ENCODE assay signal across 17 cellular contexts in genomic region chr3:37787027-37787868, GRCh38.
DNase-seq lines count a peak whose midpoint lies in the region; ATAC-seq, FAIRE-seq and TF ChIP-seq lines count a peak whose summit lies in the region.
"Had no signal": no experiment of that assay in that cellular context is flagged by ENCODE, and none has a peak within 500 bp of the region (broad histone marks: within the 10 kb centered on the region; RNA-seq: fewer than 3 reads in every experiment).

No MANE protein-coding gene starts in this region.

- H3K4me1 ChIP-seq in pancreas (peaks cover 0 to 5% (median 0%) of the 10 kb centered on the region in 3 donors), uterus (peaks cover 4 to 12% of the 10 kb centered on the region in 2 donors)
- no peaks in the 10 kb centered on the region for H3K4me1 ChIP-seq in CD8-positive, alpha-beta memory T cell (ENCODE audit: insufficient read depth, low read length)
- H3K4me1 ChIP-seq: A549, Caco-2, HAP-1 had no signal

- CTCF ChIA-PET in CD8-positive, alpha-beta memory T cell (lab: Charles Lee), result no interaction called here

- H3K27me3 Mint-ChIP-seq in CD8-positive, alpha-beta memory T cell, result peaks cover 0 to 19% of the 10 kb centered on the region in 2 donors
- H3K27me3 Mint-ChIP-seq in nephron progenitor cell (ENCODE audit: low read depth, poor library complexity), result peaks cover 8% of the 10 kb centered on the region

- peaks cover 0 to 9% (median 2%) of the 10 kb centered on the region in 3 donors for H3K4me1 Mint-ChIP-seq in CD8-positive, alpha-beta memory T cell
- H3K4me1 Mint-ChIP-seq in nephron progenitor cell, result peaks cover 31% of the 10 kb centered on the region
- H3K4me1 Mint-ChIP-seq: stimulated activated effector memory CD8-positive, alpha-beta T cell treated with anti-CD3 and anti-CD28 coated beads, Interleukin-12 subunit alpha, Interleukin-12 subunit beta, amount 100 ng/mL, for 72 hours had no signal

- DNase-seq in Right ventricle myocardium inferior (ENCODE audit: missing footprints), result no peak
- DNase-seq in cardiac septum (ENCODE audit: low spot score), result no peak
- DNase-seq in fibroblast of pulmonary artery (ENCODE audit: low read depth), result peak; percentile 69
- no peak for DNase-seq in pancreas
- DNase-seq in uterus, result peak in 1 of 2 donors; percentile 37
- no peak for DNase-seq in CD8-positive, alpha-beta memory T cell
- no peak for DNase-seq in activated CD4-positive, alpha-beta T cell treated with anti-CD3 and anti-CD28 coated beads for 48 hours
- DNase-seq in nephron progenitor cell, result no peak
- DNase-seq: Caco-2; NCI-H1436; PC-3; stimulated activated CD4-positive, alpha-beta T cell treated with anti-CD3 and anti-CD28 coated beads, Interleukin-4, amount 100 ng/mL, for 4 hours; SW 1271 had no signal

- WGBS in pancreas, 2 donors, result 40 to 45% methylated on average over 7 of the region's 7 CpGs

- no peak for FAIRE-seq in pancreas (lab: Jason Lieb, UNC)
- FAIRE-seq: A549 had no signal

- intact Hi-C loops in Right ventricle myocardium inferior (cut with DNase I), result no loop called here
- intact Hi-C loops in cardiac septum (cut with DNase I), result no loop called here
- intact Hi-C loops in pancreas (cut with DNase I), result no loop called here
- intact Hi-C loops in uterus (cut with DNase I; ENCODE audit: low total_unique reads), result no loop called here

- H3K9me3 Mint-ChIP-seq in CD8-positive, alpha-beta memory T cell, result no peaks in the 10 kb centered on the region
- H3K9me3 Mint-ChIP-seq in nephron progenitor cell, result no peaks in the 10 kb centered on the region
- H3K9me3 Mint-ChIP-seq: stimulated activated effector memory CD8-positive, alpha-beta T cell treated with anti-CD3 and anti-CD28 coated beads, Interleukin-12 subunit alpha, Interleukin-12 subunit beta, amount 100 ng/mL, for 72 hours had no signal

- H3K36me3 ChIP-seq in pancreas, result no peaks in the 10 kb centered on the region
- H3K36me3 ChIP-seq in uterus, result no peaks in the 10 kb centered on the region
- no peaks in the 10 kb centered on the region for H3K36me3 ChIP-seq in CD8-positive, alpha-beta memory T cell (ENCODE audit: insufficient read depth, low read length)
- H3K36me3 ChIP-seq: HAP-1 had no signal

- no peak overlapping the region for H3K27ac Mint-ChIP-seq in CD8-positive, alpha-beta memory T cell
- H3K27ac Mint-ChIP-seq in nephron progenitor cell, result no peak overlapping the region
- H3K27ac Mint-ChIP-seq: stimulated activated effector memory CD8-positive, alpha-beta T cell treated with anti-CD3 and anti-CD28 coated beads, Interleukin-12 subunit alpha, Interleukin-12 subunit beta, amount 100 ng/mL, for 72 hours had no signal

- no peak overlapping the region for H3K4me3 ChIP-seq in fibroblast of pulmonary artery (replicated peaks; ENCODE audit: low read depth, low read length)
- no peak overlapping the region for H3K4me3 ChIP-seq in pancreas
- H3K4me3 ChIP-seq in uterus, result no peak overlapping the region
- H3K4me3 ChIP-seq in CD8-positive, alpha-beta memory T cell (ENCODE audit: low read length), result no peak overlapping the region
- H3K4me3 ChIP-seq: A549, HAP-1 had no signal

- POLR2A ChIA-PET in CD8-positive, alpha-beta memory T cell (lab: Charles Lee), result no interaction called here

- H3K27ac ChIP-seq in pancreas (peak overlapping the region in 3 of 4 donors; percentile 12 to 51 (median 47)), uterus (peak overlapping the region; percentile 78 to 83)
- no peak overlapping the region for H3K27ac ChIP-seq in CD8-positive, alpha-beta memory T cell (ENCODE audit: low read depth, low read length)
- H3K27ac ChIP-seq: A549 had no signal

- peak; percentile 86 for ATAC-seq in Right ventricle myocardium inferior
- peak in 3 of 4 donors; percentile 53 to 62 (median 55) for ATAC-seq in pancreas
- ATAC-seq: A549; activated CD4-positive, CD25-positive, alpha-beta regulatory T cell treated with anti-CD3 and anti-CD28 coated beads, Interleukin-2, amount 50 U/mL, for 24 hours; PC-3; stimulated activated effector memory CD8-positive, alpha-beta T cell treated with anti-CD3 and anti-CD28 coated beads, Interleukin-12 subunit alpha, Interleukin-12 subunit beta, amount 100 ng/mL, for 72 hours had no signal

- no peak overlapping the region for H3K4me3 Mint-ChIP-seq in CD8-positive, alpha-beta memory T cell
- no peak overlapping the region for H3K4me3 Mint-ChIP-seq in nephron progenitor cell
- H3K4me3 Mint-ChIP-seq: stimulated activated effector memory CD8-positive, alpha-beta T cell treated with anti-CD3 and anti-CD28 coated beads, Interleukin-12 subunit alpha, Interleukin-12 subunit beta, amount 100 ng/mL, for 72 hours had no signal

- no peaks in the 10 kb centered on the region for H3K36me3 Mint-ChIP-seq in CD8-positive, alpha-beta memory T cell
- peaks cover 68% of the 10 kb centered on the region for H3K36me3 Mint-ChIP-seq in nephron progenitor cell (ENCODE audit: low read depth)
- H3K36me3 Mint-ChIP-seq: stimulated activated effector memory CD8-positive, alpha-beta T cell treated with anti-CD3 and anti-CD28 coated beads, Interleukin-12 subunit alpha, Interleukin-12 subunit beta, amount 100 ng/mL, for 72 hours had no signal

- no peak for TF ChIP-seq POLR2A in uterus (IDR thresholded peaks at IDR 0.05)

- H3K27me3 ChIP-seq in pancreas (no peaks in the 10 kb centered on the region), uterus (no peaks in the 10 kb centered on the region)
- H3K27me3 ChIP-seq in CD8-positive, alpha-beta memory T cell (ENCODE audit: insufficient read depth, low read length, poor library complexity, severe bottlenecking), result no peaks in the 10 kb centered on the region

- H3K9me3 ChIP-seq in pancreas (no peaks in the 10 kb centered on the region), uterus (no peaks in the 10 kb centered on the region)
- H3K9me3 ChIP-seq in CD8-positive, alpha-beta memory T cell (ENCODE audit: low read length), result no peaks in the 10 kb centered on the region
- H3K9me3 ChIP-seq: A549, Caco-2, HAP-1 had no signal

- no peak for TF ChIP-seq CTCF in fibroblast of pulmonary artery (IDR thresholded peaks at IDR 0.05; ENCODE audit: low read length, missing control alignments)
- TF ChIP-seq CTCF in pancreas (IDR thresholded peaks at IDR 0.05), result no peak
- TF ChIP-seq CTCF in uterus (IDR thresholded peaks at IDR 0.05), result no peak
- no peak for TF ChIP-seq CTCF in nephron progenitor cell (IDR thresholded peaks at IDR 0.05)
